ENCODE assay signal across 8 cellular contexts in the genomic region with DNA sequence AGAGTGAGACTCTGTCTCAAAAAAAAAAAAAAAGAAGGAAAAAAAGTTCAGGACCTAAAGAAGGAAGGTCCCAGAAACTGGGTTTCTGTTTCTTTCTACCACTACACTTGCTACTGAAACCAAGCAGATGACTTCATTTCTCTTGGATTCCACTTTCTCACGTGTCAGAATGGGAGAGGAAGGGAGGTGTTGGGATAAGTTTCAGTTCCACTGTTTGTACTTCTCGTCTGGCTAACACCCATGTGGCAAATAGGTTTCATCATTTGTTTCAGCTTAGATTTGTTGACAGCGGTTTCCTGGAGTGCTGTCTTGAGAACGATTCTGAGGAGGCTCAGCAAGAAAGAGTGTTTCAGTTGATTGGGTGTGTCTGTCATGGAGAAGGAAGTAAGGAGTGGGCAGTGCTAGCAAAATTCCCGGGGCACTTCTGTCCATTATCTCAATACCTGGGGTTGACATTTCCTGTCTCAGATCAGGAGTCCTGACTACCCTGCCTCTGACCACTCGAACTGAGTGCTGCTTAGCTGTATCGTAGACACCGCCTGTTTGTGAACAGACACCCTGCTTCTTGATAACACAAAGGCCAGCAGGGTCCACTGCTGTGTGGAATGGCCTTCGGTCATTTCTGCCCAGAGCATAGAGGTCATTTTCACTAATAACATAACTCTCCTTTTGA.
A peak's percentile ranks its signal among the peaks of the same experiment; 100 is the strongest.
DNase-seq lines count a peak whose midpoint lies in the region; ATAC-seq and TF ChIP-seq lines count a peak whose summit lies in the region.
"Not testable (repeated sequence)": the region's sequence is repeated elsewhere in the genome, so short reads cannot be mapped to it uniquely, and the experiment has no call there.

No MANE protein-coding gene starts in this region.

- not testable (repeated sequence) for H3K27me3 ChIP-seq in Panc1 (ENCODE audit: control insufficient read depth, insufficient read depth, low read length); body of pancreas; lung (ENCODE audit: control insufficient read depth, insufficient read depth); upper lobe of right lung

- intact Hi-C loops in CD14-positive monocyte (cut with micrococcal nuclease); Panc1 (cut with micrococcal nuclease; ENCODE audit: unreplicated experiment); body of pancreas (cut with DNase I); Right ventricle myocardium superior (cut with DNase I); left colon (cut with DNase I, micrococcal nuclease); sciatic nerve (cut with DNase I); upper lobe of right lung (cut with DNase I): not testable (repeated sequence)

- H3K36me3 Mint-ChIP-seq in CD14-positive monocyte, result not testable (repeated sequence)

- ATAC-seq in Panc1, result not testable (repeated sequence)
- ATAC-seq in body of pancreas (peak; percentile 19), Right ventricle myocardium superior (ENCODE audit: poor library complexity) (peak; percentile 87), left colon (peak; percentile 56), lung (ENCODE audit: insufficient read depth, low FRiP score) (peak; percentile 80), sciatic nerve (peak; percentile 95), upper lobe of right lung (peak; percentile 94)

- TF ChIP-seq CTCF in CD14-positive monocyte (IDR thresholded peaks at IDR 0.05); Panc1 (IDR thresholded peaks at IDR 0.05); body of pancreas (IDR thresholded peaks at IDR 0.05); lung (IDR thresholded peaks at IDR 0.05; ENCODE audit: control extremely low read depth, extremely low read depth); upper lobe of right lung (IDR thresholded peaks at IDR 0.05): not testable (repeated sequence)

- not testable (repeated sequence) for H3K4me1 Mint-ChIP-seq in CD14-positive monocyte

- not testable (repeated sequence) for H3K4me3 ChIP-seq in Panc1 (ENCODE audit: low read depth in 2 of 2, low read length in 2 of 2); body of pancreas; lung; upper lobe of right lung

- not testable (repeated sequence) for DNase-seq in CD14-positive monocyte (ENCODE audit: low spot score); Panc1 (ENCODE audit: low read depth, low spot score); body of pancreas; Right ventricle myocardium superior; left colon; lung (ENCODE audit: low spot score); sciatic nerve (ENCODE audit: low spot score); upper lobe of right lung

- not testable (repeated sequence) for H3K36me3 ChIP-seq in Panc1 (ENCODE audit: control insufficient read depth, insufficient read depth, low read length); body of pancreas (replicated peaks in 1 of 2; ENCODE audit: insufficient read depth in 1 of 2, low read depth in 2 of 2); lung (ENCODE audit: control insufficient read depth in 2 of 2, insufficient read depth in 2 of 2, low read length in 2 of 2); upper lobe of right lung

- CTCF ChIA-PET in Panc1 (lab: Charles Lee), result not testable (repeated sequence)

- WGBS in body of pancreas, 2 donors, result 100% methylated on average over 2 of the region's 9 CpGs; no CpG with 5 or more reads in 1 of the 2 donors
- WGBS in lung, 2 donors, result 32 to 67% methylated on average over 3 to 4 of the region's 9 CpGs

- peak overlapping the region in 6 of 7 donors; percentile 40 to 84 (median 72) for H3K27ac Mint-ChIP-seq in CD14-positive monocyte

- not testable (repeated sequence) for H3K4me3 Mint-ChIP-seq in CD14-positive monocyte

- not testable (repeated sequence) for H3K4me1 ChIP-seq in Panc1 (ENCODE audit: control insufficient read depth, insufficient read depth, low read length); body of pancreas; lung (ENCODE audit: control insufficient read depth in 2 of 2, insufficient read depth in 2 of 2, low read length in 2 of 2); upper lobe of right lung

- not testable (repeated sequence) for H3K27me3 Mint-ChIP-seq in CD14-positive monocyte (ENCODE audit: low read depth in 3 of 3)

- BruUV-seq in Panc1 (replicated peaks; lab: Mats Ljungman, UMichigan), result TSS peak; percentile 65

- not testable (repeated sequence) for H3K9me3 Mint-ChIP-seq in CD14-positive monocyte

- not testable (repeated sequence) for H3K9me3 ChIP-seq in Panc1 (ENCODE audit: control insufficient read depth, insufficient read depth, low read depth, low read length); body of pancreas; lung (ENCODE audit: control insufficient read depth in 2 of 2, insufficient read depth in 1 of 2, low read length in 1 of 2); upper lobe of right lung

- not testable (repeated sequence) for TF ChIP-seq POLR2A in body of pancreas (IDR thresholded peaks at IDR 0.05)

- in situ Hi-C loops in Panc1 (cut with HindIII; ENCODE audit: low pct_unique_long_range_greater_than_20kb, low sequenced_read_pairs), result not testable (repeated sequence)

- not testable (repeated sequence) for H3K27ac ChIP-seq in Panc1 (ENCODE audit: low read length); body of pancreas; lung (ENCODE audit: low read depth in 1 of 2, low read length in 1 of 2); upper lobe of right lung

- POLR2A ChIA-PET in Panc1 (lab: Charles Lee), result not testable (repeated sequence)
